ENCODE assay signal across 26 cellular contexts in the genomic region with DNA sequence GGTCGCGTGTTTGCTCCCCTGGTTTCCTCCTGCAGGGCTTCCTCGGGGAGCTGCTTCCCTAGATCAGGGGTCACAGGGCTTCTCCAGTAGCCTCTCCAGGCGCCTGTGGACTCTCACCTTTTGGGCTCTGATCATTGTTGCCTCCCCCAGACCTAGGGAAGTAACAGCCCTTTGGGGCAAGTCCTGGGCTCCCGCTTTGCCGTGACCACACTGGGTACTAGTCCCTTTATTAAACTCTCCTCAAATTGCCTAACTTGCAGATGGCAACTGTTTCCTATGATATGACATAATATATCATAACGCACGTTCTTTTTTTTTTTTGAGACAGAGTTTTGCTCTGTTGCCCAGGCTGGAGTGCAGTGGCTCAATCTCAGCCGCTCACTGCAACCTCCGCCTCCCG. TPM values are rescaled to one million over a fixed set of nuclear protein-coding genes. Genes with fewer than 3 reads are reported as not detected.
"Had no signal": no experiment of that assay in that cellular context is flagged by ENCODE, and none has a peak within 500 bp of the region (broad histone marks: within the 10 kb centered on the region; RNA-seq: fewer than 3 reads in every experiment).

No MANE protein-coding gene starts in this region.

- DNase-seq: activated CD4-positive, alpha-beta memory T cell treated with anti-CD3 and anti-CD28 coated beads, Interleukin-2, amount 10 ng/mL, durations not matched to agents 7 days and 5 days; activated CD4-positive, alpha-beta T cell treated with anti-CD3 and anti-CD28 coated beads, Interleukin-2, amount 10 ng/mL, durations not matched to agents 24 days and 14 days; activated effector memory CD4-positive, alpha-beta T cell treated with Interleukin-2 at 50 U/mL for 16 hours; activated naive CD4-positive, alpha-beta T cell treated with anti-CD3 and anti-CD28 coated beads, Interleukin-2, amount 10 ng/mL, durations not matched to agents 7 days and 5 days; activated T-cell treated with anti-CD3 and anti-CD28 coated beads, Interleukin-2, amount 50 U/mL, for 72 hours; amygdala; cortex of kidney; erythroblast; foreskin keratinocyte; immature natural killer cell; natural killer cell; psoas muscle; right cardiac atrium; stimulated activated CD4-positive, alpha-beta T cell treated with anti-CD3 and anti-CD28 coated beads, Interleukin-12 subunit alpha, Interleukin-12 subunit beta, amount 100 ng/mL, for 4 hours; stimulated activated CD4-positive, alpha-beta T cell treated with anti-CD3 and anti-CD28 coated beads, Interleukin-4, amount 100 ng/mL, for 4 hours; tibial artery had no signal

- H3K4me1 ChIP-seq: foreskin keratinocyte, pancreas, psoas muscle, tibial artery had no signal

- H3K36me3 ChIP-seq: pancreas, tibial artery had no signal

- H3K36me3 Mint-ChIP-seq: mesothelial cell of epicardium, natural killer cell had no signal

- H3K9me3 Mint-ChIP-seq: activated CD4-positive, alpha-beta memory T cell treated with anti-CD3 and anti-CD28 coated beads, Interleukin-2, amount 10 ng/mL, durations not matched to agents 7 days and 5 days; activated T-cell treated with anti-CD3 and anti-CD28 coated beads, Interleukin-2, amount 50 U/mL, for 72 hours; immature natural killer cell; mesothelial cell of epicardium; natural killer cell; stimulated activated naive CD8-positive, alpha-beta T cell treated with anti-CD3 and anti-CD28 coated beads, Interleukin-15, Interleukin-2, amounts not matched to agents 100 ng/mL and 50 ng/mL, for 24 hours; T-helper 2 cell treated with Interferon-gamma antibody and Interleukin-4, amounts not matched to agents 5 μg/mL and 100 μg/mL, for 36 hours had no signal

- H3K4me3 Mint-ChIP-seq: activated CD4-positive, alpha-beta memory T cell treated with anti-CD3 and anti-CD28 coated beads, Interleukin-2, amount 10 ng/mL, durations not matched to agents 7 days and 5 days; activated CD4-positive, alpha-beta T cell treated with anti-CD3 and anti-CD28 coated beads, Interleukin-2, amount 10 ng/mL, durations not matched to agents 24 days and 14 days; activated naive CD4-positive, alpha-beta T cell treated with anti-CD3 and anti-CD28 coated beads, Interleukin-2, amount 10 ng/mL, durations not matched to agents 7 days and 5 days; activated T-cell treated with anti-CD3 and anti-CD28 coated beads, Interleukin-2, amount 50 U/mL, for 72 hours; immature natural killer cell; mesothelial cell of epicardium; natural killer cell; stimulated activated naive CD8-positive, alpha-beta T cell treated with anti-CD3 and anti-CD28 coated beads, Interleukin-15, Interleukin-2, amounts not matched to agents 100 ng/mL and 50 ng/mL, for 24 hours; T-helper 2 cell treated with Interferon-gamma antibody and Interleukin-4, amounts not matched to agents 5 μg/mL and 100 μg/mL, for 36 hours had no signal

- H3K4me1 Mint-ChIP-seq: mesothelial cell of epicardium had no signal

- ATAC-seq: activated CD4-positive, CD25-positive, alpha-beta regulatory T cell treated with anti-CD3 and anti-CD28 coated beads, Interleukin-2, amount 50 U/mL, for 24 hours; activated T-cell treated with anti-CD3 and anti-CD28 coated beads, Interleukin-2, amount 50 U/mL, for 72 hours; foreskin keratinocyte; left lobe of liver; natural killer cell; pancreas; psoas muscle; right cardiac atrium had no signal

- H3K27me3 ChIP-seq: hepatocyte, pancreas had no signal

- H3K4me3 ChIP-seq: hepatocyte, lung, pancreas, psoas muscle, tibial artery had no signal

- H3K27me3 Mint-ChIP-seq: activated CD4-positive, alpha-beta T cell treated with anti-CD3 and anti-CD28 coated beads, Interleukin-2, amount 10 ng/mL, durations not matched to agents 24 days and 14 days; activated naive CD4-positive, alpha-beta T cell treated with anti-CD3 and anti-CD28 coated beads, Interleukin-2, amount 10 ng/mL, durations not matched to agents 7 days and 5 days; stimulated activated naive CD8-positive, alpha-beta T cell treated with anti-CD3 and anti-CD28 coated beads, Interleukin-15, Interleukin-2, amounts not matched to agents 100 ng/mL and 50 ng/mL, for 24 hours had no signal

- H3K27ac ChIP-seq: foreskin keratinocyte, hepatocyte, pancreas, psoas muscle, tibial artery, VCaP had no signal

- H3K27ac Mint-ChIP-seq: activated CD4-positive, alpha-beta memory T cell treated with anti-CD3 and anti-CD28 coated beads, Interleukin-2, amount 10 ng/mL, durations not matched to agents 7 days and 5 days; activated CD4-positive, alpha-beta T cell treated with anti-CD3 and anti-CD28 coated beads, Interleukin-2, amount 10 ng/mL, durations not matched to agents 24 days and 14 days; activated naive CD4-positive, alpha-beta T cell treated with anti-CD3 and anti-CD28 coated beads, Interleukin-2, amount 10 ng/mL, durations not matched to agents 7 days and 5 days; activated T-cell treated with anti-CD3 and anti-CD28 coated beads, Interleukin-2, amount 50 U/mL, for 72 hours; mesothelial cell of epicardium had no signal

- H3K9me3 ChIP-seq: pancreas, psoas muscle, tibial artery had no signal

RNA-seq across cellular contexts. Expression of a gene that starts 17.9 kb away (rescaled TPM):
- total RNA-seq: bronchial epithelial cell had no signal
